Comparison of ENCODE assay signal across 8 cellular contexts in genomic region chr12:92462049-92462448, GRCh38.
A peak's percentile ranks its signal among the peaks of the same experiment; 100 is the strongest.
DNase-seq lines count a peak whose midpoint lies in the region; ATAC-seq, FAIRE-seq and TF ChIP-seq lines count a peak whose summit lies in the region.

No MANE protein-coding gene starts in this region.

- POLR2A ChIA-PET in activated naive CD8-positive, alpha-beta T cell treated with anti-CD3 and anti-CD28 coated beads, Interleukin-2, amount 10 ng/mL, durations not matched to agents 7 days and 5 days (lab: Charles Lee) = interaction anchor here (0.8 kb wide), 1 partner anchor 13 kb away, joined by 3 read pairs; no protein-coding TSS in a partner anchor

- CTCF ChIA-PET in mammary epithelial cell (lab: Charles Lee; ENCODE audit: low non-redundant PET) = no interaction called here

- 87% methylated on average over 3 of the region's 3 CpGs for WGBS in mammary epithelial cell (ENCODE audit: low coverage, missing lambda C conversion rate)

- intact Hi-C loops in kidney (cut with DNase I) (no loop called here), mammary epithelial cell (cut with micrococcal nuclease) (no loop called here)

- H3K4me1 ChIP-seq in BLaER1 (peaks cover 29% of the 10 kb centered on the region), kidney (ENCODE audit: control insufficient read depth in 1 of 2, insufficient read depth in 1 of 2, low read depth in 1 of 2, low read length in 2 of 2) (no peaks in the 10 kb centered on the region), mammary epithelial cell (ENCODE audit: insufficient read depth, low read length) (no peaks in the 10 kb centered on the region)

- H3K27ac Mint-ChIP-seq in activated naive CD8-positive, alpha-beta T cell treated with anti-CD3 and anti-CD28 coated beads, Interleukin-2, amount 10 ng/mL, durations not matched to agents 7 days and 5 days = peak overlapping the region; percentile 68
- no peak overlapping the region for H3K27ac Mint-ChIP-seq in chondrocyte (ENCODE audit: unreplicated experiment)

- dilution Hi-C loops in mammary epithelial cell (cut with HindIII; ENCODE audit: low sequenced_read_pairs) = no loop called here

- H3K4me2 ChIP-seq in BLaER1 = peak overlapping the region; percentile 56
- H3K4me2 ChIP-seq in mammary epithelial cell (ENCODE audit: insufficient read depth, low read depth, low read length) = no peak overlapping the region

- no TSS peak for BruUV-seq in mammary epithelial cell (replicated peaks; lab: Mats Ljungman, UMichigan)

- H3K9ac ChIP-seq in BLaER1 = no peak overlapping the region
- H3K9ac ChIP-seq in kidney (ENCODE audit: low read length in 2 of 2) = no peak overlapping the region
- no peak overlapping the region for H3K9ac ChIP-seq in mammary epithelial cell (ENCODE audit: insufficient read depth, low read length)

- no peaks in the 10 kb centered on the region for H3K36me3 ChIP-seq in BLaER1
- H3K36me3 ChIP-seq in kidney (ENCODE audit: control insufficient read depth in 1 of 2, insufficient read depth in 2 of 2, low read length in 2 of 2) = no peaks in the 10 kb centered on the region
- no peaks in the 10 kb centered on the region for H3K36me3 ChIP-seq in mammary epithelial cell (ENCODE audit: insufficient read depth, low read length)

- peaks cover 6% of the 10 kb centered on the region for H3K9me3 Mint-ChIP-seq in activated naive CD8-positive, alpha-beta T cell treated with anti-CD3 and anti-CD28 coated beads, Interleukin-2, amount 10 ng/mL, durations not matched to agents 7 days and 5 days
- no peaks in the 10 kb centered on the region for H3K9me3 Mint-ChIP-seq in chondrocyte (ENCODE audit: low read depth)

- in situ Hi-C loops in mammary epithelial cell (cut with MboI; ENCODE audit: low sequenced_read_pairs in 2 of 2) = no loop called here

- no peak for TF ChIP-seq CTCF in kidney (IDR thresholded peaks at IDR 0.05; ENCODE audit: borderline replicate concordance, extremely low read depth, insufficient read depth)
- TF ChIP-seq CTCF in chondrocyte (IDR thresholded peaks at IDR 0.05) = no peak
- no peak for TF ChIP-seq CTCF in mammary epithelial cell (conservative IDR thresholded peaks at IDR 0.05 in 1 of 2, IDR thresholded peaks at IDR 0.05 in 1 of 2; ENCODE audit: extremely low read depth in 1 of 2, insufficient read depth in 1 of 2, low read depth in 1 of 2, low read length in 2 of 2)

- H3K27ac ChIP-seq in BLaER1 (peak overlapping the region; percentile 24; the same call in 1 of the 2 replicates), kidney (ENCODE audit: low read depth in 2 of 2, low read length in 2 of 2) (no peak overlapping the region), mammary epithelial cell (ENCODE audit: insufficient read depth, low read depth, low read length) (no peak overlapping the region)

- H3K79me2 ChIP-seq in mammary epithelial cell (ENCODE audit: insufficient read depth, low read length) = no peaks in the 10 kb centered on the region

- no peaks in the 10 kb centered on the region for H4K20me1 ChIP-seq in BLaER1
- no peaks in the 10 kb centered on the region for H4K20me1 ChIP-seq in mammary epithelial cell (ENCODE audit: insufficient read depth, low read length)

- no peaks in the 10 kb centered on the region for H3K27me3 ChIP-seq in BLaER1
- H3K27me3 ChIP-seq in mammary epithelial cell (ENCODE audit: insufficient read depth, low read length) = no peaks in the 10 kb centered on the region

- DNase-seq in activated naive CD8-positive, alpha-beta T cell treated with anti-CD3 and anti-CD28 coated beads, Interleukin-2, amount 10 ng/mL, durations not matched to agents 7 days and 5 days = no peak
- no peak for DNase-seq in kidney
- no peak for DNase-seq in chondrocyte (ENCODE audit: low spot score)
- no peak for DNase-seq in mammary epithelial cell
- DNase-seq in occipital lobe (lab: John Stamatoyannopoulos, UW) = no peak

- H3K9me3 ChIP-seq in BLaER1 (no peaks in the 10 kb centered on the region), kidney (ENCODE audit: control insufficient read depth in 1 of 2, low read length in 2 of 2) (no peaks in the 10 kb centered on the region), mammary epithelial cell (replicated peaks; ENCODE audit: insufficient read depth, low read length) (no peaks in the 10 kb centered on the region)

- H3K4me1 Mint-ChIP-seq in activated naive CD8-positive, alpha-beta T cell treated with anti-CD3 and anti-CD28 coated beads, Interleukin-2, amount 10 ng/mL, durations not matched to agents 7 days and 5 days = peaks cover 17% of the 10 kb centered on the region
- H3K4me1 Mint-ChIP-seq in chondrocyte (ENCODE audit: low read depth) = peaks cover 4% of the 10 kb centered on the region

- peak overlapping the region; percentile 28 for H3K4me3 Mint-ChIP-seq in activated naive CD8-positive, alpha-beta T cell treated with anti-CD3 and anti-CD28 coated beads, Interleukin-2, amount 10 ng/mL, durations not matched to agents 7 days and 5 days
- H3K4me3 Mint-ChIP-seq in chondrocyte (ENCODE audit: unreplicated experiment) = no peak overlapping the region

- H3K36me3 Mint-ChIP-seq in activated naive CD8-positive, alpha-beta T cell treated with anti-CD3 and anti-CD28 coated beads, Interleukin-2, amount 10 ng/mL, durations not matched to agents 7 days and 5 days = peaks cover 8% of the 10 kb centered on the region
- no peaks in the 10 kb centered on the region for H3K36me3 Mint-ChIP-seq in chondrocyte (ENCODE audit: low read depth)

- no peaks in the 10 kb centered on the region for H3K27me3 Mint-ChIP-seq in activated naive CD8-positive, alpha-beta T cell treated with anti-CD3 and anti-CD28 coated beads, Interleukin-2, amount 10 ng/mL, durations not matched to agents 7 days and 5 days
- no peaks in the 10 kb centered on the region for H3K27me3 Mint-ChIP-seq in chondrocyte (ENCODE audit: low read depth)

- H3K4me3 ChIP-seq in BLaER1 = no peak overlapping the region
- H3K4me3 ChIP-seq in kidney (ENCODE audit: low read length in 2 of 2) = no peak overlapping the region
- no peak overlapping the region for H3K4me3 ChIP-seq in mammary epithelial cell (replicated peaks in 1 of 3; ENCODE audit: insufficient read depth in 1 of 3, low read depth in 2 of 3, low read length in 3 of 3)

- no peak for FAIRE-seq in kidney (lab: Jason Lieb, UNC)

- H2AFZ ChIP-seq in mammary epithelial cell (ENCODE audit: low read depth, low read length) = no peak overlapping the region

- ATAC-seq in GM19463 (IDR thresholded peaks at IDR 0.05; ENCODE audit: unreplicated experiment) (peak; percentile 77), HG03460 (IDR thresholded peaks at IDR 0.05; ENCODE audit: unreplicated experiment) (peak; percentile 62)
- peak; percentile 82 for ATAC-seq in activated naive CD8-positive, alpha-beta T cell treated with anti-CD3 and anti-CD28 coated beads, Interleukin-2, amount 10 ng/mL, durations not matched to agents 7 days and 5 days (ENCODE audit: low read depth)
